In the genomic region with DNA sequence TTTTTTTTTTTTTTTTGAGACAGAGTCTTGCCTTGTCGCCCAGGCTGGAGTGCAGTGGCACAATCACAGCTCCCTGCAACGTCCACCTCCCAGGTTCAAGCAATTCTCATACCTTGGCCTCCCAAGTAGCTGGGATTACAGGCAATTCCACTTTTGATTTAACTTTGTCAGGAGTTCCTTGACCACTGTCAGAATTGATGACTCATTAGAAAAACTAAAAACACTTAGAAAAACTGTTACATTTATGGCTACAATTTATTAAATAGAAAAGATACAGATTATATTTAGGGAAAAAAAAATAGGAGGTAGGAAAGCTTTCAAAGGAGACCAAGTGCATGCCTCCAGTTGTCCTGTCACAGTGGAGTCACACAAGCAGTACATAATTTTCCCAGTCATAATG, we compare ENCODE assay signal across 29 cellular contexts.
"Had no signal": no experiment of that assay in that cellular context is flagged by ENCODE, and none has a peak within 500 bp of the region (broad histone marks: within the 10 kb centered on the region; RNA-seq: fewer than 3 reads in every experiment).

No MANE protein-coding gene starts in this region.

- DNase-seq: activated B cell treated with CpG ODN at 0.5 μM for 24 hours; activated CD4-positive, alpha-beta memory T cell treated with anti-CD3 and anti-CD28 coated beads, Interleukin-2, amount 10 ng/mL, durations not matched to agents 7 days and 5 days; activated CD4-positive, alpha-beta T cell treated with anti-CD3 and anti-CD28 coated beads for 4 hours; activated CD4-positive, alpha-beta T cell treated with anti-CD3 and anti-CD28 coated beads, Interleukin-2, amount 10 ng/mL, durations not matched to agents 24 days and 14 days; activated CD4-positive, alpha-beta T cell treated with anti-CD3 and anti-CD28 coated beads, Interleukin-2, amount 50 U/mL, for 1 hour; activated CD4-positive, alpha-beta T cell treated with anti-CD3 and anti-CD28 coated beads, Interleukin-2, amount 50 U/mL, for 4 hours; activated CD4-positive, CD25-positive, alpha-beta regulatory T cell treated with anti-CD3 and anti-CD28 coated beads, Interleukin-2, amount 50 U/mL, for 72 hours; activated CD8-positive, alpha-beta memory T cell treated with anti-CD3 and anti-CD28 coated beads for 24 hours; activated CD8-positive, alpha-beta memory T cell treated with anti-CD3 and anti-CD28 coated beads, Interleukin-2, amount 10 ng/mL, durations not matched to agents 7 days and 5 days; activated CD8-positive, alpha-beta memory T cell treated with anti-CD3 and anti-CD28 coated beads, Interleukin-2, amount 50 U/mL, for 48 hours; activated CD8-positive, alpha-beta T cell treated with anti-CD3 and anti-CD28 coated beads, Interleukin-2, amount 10 ng/mL, durations not matched to agents 7 days and 5 days; activated effector memory CD4-positive, alpha-beta T cell treated with Interleukin-2 at 50 U/mL for 16 hours; activated gamma-delta T cell; activated naive CD4-positive, alpha-beta T cell treated with anti-CD3 and anti-CD28 coated beads, Interleukin-2, amount 10 ng/mL, durations not matched to agents 7 days and 5 days; activated naive CD4-positive, alpha-beta T cell treated with Interleukin-2 at 50 U/mL for 16 hours; activated naive CD8-positive, alpha-beta T cell treated with anti-CD3 and anti-CD28 coated beads, Interleukin-2, amount 10 ng/mL, durations not matched to agents 7 days and 5 days; activated naive CD8-positive, alpha-beta T cell treated with anti-CD3 and anti-CD28 coated beads, Interleukin-2, amount 50 U/mL, for 24 hours; activated T-cell treated with anti-CD3 and anti-CD28 coated beads, Interleukin-2, amount 50 U/mL, for 24 hours; activated T-cell treated with anti-CD3 and anti-CD28 coated beads, Interleukin-2, amount 50 U/mL, for 48 hours; aorta; body of pancreas; brain microvascular endothelial cell; central memory CD4-positive, alpha-beta T cell; T-helper 1 cell; T-helper 2 cell; T-helper 9 cell had no signal

- H3K4me1 ChIP-seq: body of pancreas, breast epithelium had no signal

- FAIRE-seq: astrocyte had no signal

- H3K27ac ChIP-seq: body of pancreas, brain microvascular endothelial cell, breast epithelium, VCaP had no signal

- H3K27me3 ChIP-seq: body of pancreas, brain microvascular endothelial cell, breast epithelium had no signal

- ATAC-seq: activated CD8-positive, alpha-beta memory T cell treated with anti-CD3 and anti-CD28 coated beads, Interleukin-2, amount 10 ng/mL, durations not matched to agents 7 days and 5 days; activated CD8-positive, alpha-beta T cell treated with anti-CD3 and anti-CD28 coated beads, Interleukin-2, amount 10 ng/mL, durations not matched to agents 7 days and 5 days; activated naive CD8-positive, alpha-beta T cell treated with anti-CD3 and anti-CD28 coated beads, Interleukin-2, amount 50 U/mL, for 24 hours; body of pancreas had no signal

- H3K4me3 ChIP-seq: body of pancreas, breast epithelium had no signal

- H3K36me3 ChIP-seq: brain microvascular endothelial cell, breast epithelium had no signal
